28 cellular contexts compared by ENCODE assay signal in genomic region chr4:113594231-113594556, GRCh38.
DNase-seq lines count a peak whose midpoint lies in the region; ATAC-seq and TF ChIP-seq lines count a peak whose summit lies in the region.
"Had no signal": no experiment of that assay in that cellular context is flagged by ENCODE, and none has a peak within 500 bp of the region (broad histone marks: within the 10 kb centered on the region; RNA-seq: fewer than 3 reads in every experiment).

No MANE protein-coding gene starts in this region.

- H3K9ac ChIP-seq in BLaER1 = no peak overlapping the region

- no peak overlapping the region for H3K4me3 Mint-ChIP-seq in activated CD4-positive, alpha-beta T cell treated with anti-CD3 and anti-CD28 coated beads for 36 hours
- no peak overlapping the region for H3K4me3 Mint-ChIP-seq in HFFc6
- H3K4me3 Mint-ChIP-seq in activated naive CD8-positive, alpha-beta T cell treated with anti-CD3 and anti-CD28 coated beads, Interleukin-2, amount 50 U/mL, for 24 hours = no peak overlapping the region
- H3K4me3 Mint-ChIP-seq: activated CD4-positive, alpha-beta T cell treated with anti-CD3 and anti-CD28 coated beads, Interleukin-2, amount 10 ng/mL, durations not matched to agents 7 days and 5 days had no signal

- H3K9me3 ChIP-seq in BLaER1 (peaks cover 16% of the 10 kb centered on the region), tibial artery (no peaks in the 10 kb centered on the region)
- H3K9me3 ChIP-seq: transverse colon had no signal

- H3K27me3 ChIP-seq in BLaER1 (no peaks in the 10 kb centered on the region), tibial artery (no peaks in the 10 kb centered on the region)
- H3K27me3 ChIP-seq: brain microvascular endothelial cell, transverse colon had no signal

- H4K20me1 ChIP-seq in BLaER1 = no peaks in the 10 kb centered on the region

- H3K9me3 Mint-ChIP-seq in activated CD4-positive, alpha-beta T cell treated with anti-CD3 and anti-CD28 coated beads for 36 hours (ENCODE audit: low read depth) = no peaks in the 10 kb centered on the region
- no peaks in the 10 kb centered on the region for H3K9me3 Mint-ChIP-seq in HFFc6
- no peaks in the 10 kb centered on the region for H3K9me3 Mint-ChIP-seq in activated naive CD8-positive, alpha-beta T cell treated with anti-CD3 and anti-CD28 coated beads, Interleukin-2, amount 50 U/mL, for 24 hours

- H3K4me1 ChIP-seq in BLaER1 (peaks cover 34% of the 10 kb centered on the region), tibial artery (peaks cover 0 to 12% (median 3%) of the 10 kb centered on the region in 4 donors)

- CTCF ChIA-PET in activated CD4-positive, alpha-beta T cell treated with anti-CD3 and anti-CD28 coated beads for 36 hours (lab: Charles Lee) = interaction anchor here (0.6 kb wide), 1 partner anchor 84 kb away, joined by 3 read pairs; no protein-coding TSS in a partner anchor

- TF ChIP-seq CTCF in HFFc6 (IDR thresholded peaks at IDR 0.05) (no peak), tibial artery (IDR thresholded peaks at IDR 0.05) (no peak)

- peak overlapping the region; percentile 57 for H3K27ac ChIP-seq in BLaER1
- no peak overlapping the region for H3K27ac ChIP-seq in tibial artery
- H3K27ac ChIP-seq: brain microvascular endothelial cell, RWPE1, transverse colon had no signal

- ATAC-seq in activated CD4-positive, alpha-beta T cell treated with anti-CD3 and anti-CD28 coated beads for 36 hours = peak; percentile 19
- ATAC-seq in activated naive CD8-positive, alpha-beta T cell treated with anti-CD3 and anti-CD28 coated beads, Interleukin-2, amount 50 U/mL, for 24 hours = peak; percentile 62
- ATAC-seq: left lobe of liver had no signal

- H3K36me3 Mint-ChIP-seq in activated CD4-positive, alpha-beta T cell treated with anti-CD3 and anti-CD28 coated beads for 36 hours (ENCODE audit: low read depth) = peaks cover 65% of the 10 kb centered on the region
- peaks cover 67% of the 10 kb centered on the region for H3K36me3 Mint-ChIP-seq in HFFc6 (ENCODE audit: low read depth)
- peaks cover 68% of the 10 kb centered on the region for H3K36me3 Mint-ChIP-seq in activated naive CD8-positive, alpha-beta T cell treated with anti-CD3 and anti-CD28 coated beads, Interleukin-2, amount 50 U/mL, for 24 hours (ENCODE audit: low read depth)

- H3K36me3 ChIP-seq in BLaER1 (peaks cover 71% of the 10 kb centered on the region), tibial artery (no peaks in the 10 kb centered on the region)
- H3K36me3 ChIP-seq: brain microvascular endothelial cell, transverse colon had no signal

- POLR2A ChIA-PET in activated CD4-positive, alpha-beta T cell treated with anti-CD3 and anti-CD28 coated beads for 36 hours (lab: Charles Lee) = interaction anchor here (0.7 kb wide), 1 partner anchor 196 kb away, joined by 3 read pairs; no protein-coding TSS in a partner anchor

- no peaks in the 10 kb centered on the region for H3K27me3 Mint-ChIP-seq in activated CD4-positive, alpha-beta T cell treated with anti-CD3 and anti-CD28 coated beads for 36 hours
- H3K27me3 Mint-ChIP-seq in HFFc6 (ENCODE audit: insufficient read depth) = peaks cover 4% of the 10 kb centered on the region; the same call in 1 of the 2 replicates
- H3K27me3 Mint-ChIP-seq in activated naive CD8-positive, alpha-beta T cell treated with anti-CD3 and anti-CD28 coated beads, Interleukin-2, amount 50 U/mL, for 24 hours = no peaks in the 10 kb centered on the region
- H3K27me3 Mint-ChIP-seq: activated CD4-positive, alpha-beta T cell treated with anti-CD3 and anti-CD28 coated beads, Interleukin-2, amount 10 ng/mL, durations not matched to agents 7 days and 5 days; CD4-positive, alpha-beta memory T cell; progenitor cell of endocrine pancreas had no signal

- no peak for DNase-seq in activated CD4-positive, alpha-beta T cell treated with anti-CD3 and anti-CD28 coated beads for 36 hours
- DNase-seq in activated CD4-positive, alpha-beta T cell treated with anti-CD3 and anti-CD28 coated beads for 1 hour = no peak
- DNase-seq in HFFc6 (no peak), NCI-H146 treated with DMSO at 0.1 percent for 48 hours (lab: John Stamatoyannopoulos, UW; ENCODE audit: unreplicated experiment) (no peak), tibial artery (no peak), HUDEP-2 (lab: John Stamatoyannopoulos, UW; ENCODE audit: unreplicated experiment in 76 of 76) (no peak)
- DNase-seq in activated naive CD8-positive, alpha-beta T cell treated with anti-CD3 and anti-CD28 coated beads, Interleukin-2, amount 50 U/mL, for 24 hours = no peak
- DNase-seq: 8988T; activated CD4-positive, alpha-beta T cell treated with anti-CD3 and anti-CD28 coated beads, Interleukin-2, amount 10 ng/mL, durations not matched to agents 7 days and 5 days; activated gamma-delta T cell; amniotic stem cell; brain microvascular endothelial cell; CD4-positive, alpha-beta memory T cell; effector CD4-positive, alpha-beta T cell; EL; H7; mesendoderm; NCI-H1436; NCI-H446; NCI-H774; stimulated activated CD4-positive, alpha-beta T cell treated with anti-CD3 and anti-CD28 coated beads, Interleukin-15, amount 100 ng/mL, for 24 hours; T-helper 2 cell; transverse colon had no signal

- peaks cover 50% of the 10 kb centered on the region for H3K4me1 Mint-ChIP-seq in activated CD4-positive, alpha-beta T cell treated with anti-CD3 and anti-CD28 coated beads for 36 hours
- peaks cover 55% of the 10 kb centered on the region for H3K4me1 Mint-ChIP-seq in HFFc6 (ENCODE audit: low read depth)
- peaks cover 57% of the 10 kb centered on the region for H3K4me1 Mint-ChIP-seq in activated naive CD8-positive, alpha-beta T cell treated with anti-CD3 and anti-CD28 coated beads, Interleukin-2, amount 50 U/mL, for 24 hours

- H3K4me2 ChIP-seq in BLaER1 = peak overlapping the region; percentile 29; the same call in 1 of the 2 replicates

- H3K4me3 ChIP-seq in BLaER1 (no peak overlapping the region), tibial artery (no peak overlapping the region)
- H3K4me3 ChIP-seq: GM12878, transverse colon had no signal

- intact Hi-C loops in activated CD4-positive, alpha-beta T cell treated with anti-CD3 and anti-CD28 coated beads for 36 hours (cut with DNase I, micrococcal nuclease) = no loop called here
- intact Hi-C loops in tibial artery (cut with DNase I; ENCODE audit: low total_unique reads) = no loop called here

- H3K27ac Mint-ChIP-seq in activated CD4-positive, alpha-beta T cell treated with anti-CD3 and anti-CD28 coated beads for 36 hours = peak overlapping the region; percentile 40
- peak overlapping the region; percentile 34 for H3K27ac Mint-ChIP-seq in HFFc6
- H3K27ac Mint-ChIP-seq in activated naive CD8-positive, alpha-beta T cell treated with anti-CD3 and anti-CD28 coated beads, Interleukin-2, amount 50 U/mL, for 24 hours = peak overlapping the region; percentile 46
